Comparison of ENCODE assay signal across 15 cellular contexts in genomic region chr4:156638925-156639605, GRCh38.
DNase-seq lines count a peak whose midpoint lies in the region; ATAC-seq and TF ChIP-seq lines count a peak whose summit lies in the region.
"Had no signal": no experiment of that assay in that cellular context is flagged by ENCODE, and none has a peak within 500 bp of the region (broad histone marks: within the 10 kb centered on the region; RNA-seq: fewer than 3 reads in every experiment).

No MANE protein-coding gene starts in this region.

- H3K4me3 ChIP-seq in HEK293 (ENCODE audit: low read depth, low read length) (no peak overlapping the region), SK-N-MC (no peak overlapping the region)
- H3K4me3 ChIP-seq: pancreas had no signal

- POLR2A ChIA-PET in HEK293 (lab: Yijun Ruan, JAX), result no interaction called here

- CTCF ChIA-PET in HEK293 (lab: Yijun Ruan, JAX), result interaction anchor here (0.6 kb wide), 1 partner anchor 455 kb away, joined by 3 read pairs; no protein-coding TSS in a partner anchor

- H3K27ac ChIP-seq in HEK293 (ENCODE audit: extremely low read depth, low read depth, low read length), result no peak overlapping the region
- H3K27ac ChIP-seq in SK-N-MC, result peak overlapping the region; percentile 80
- H3K27ac ChIP-seq in foreskin keratinocyte, result no peak overlapping the region
- H3K27ac ChIP-seq: KMS-11, pancreas had no signal

- H3K9me3 ChIP-seq in HEK293 (ENCODE audit: control insufficient read depth, insufficient read depth, low read depth, low read length), result no peaks in the 10 kb centered on the region
- no peaks in the 10 kb centered on the region for H3K9me3 ChIP-seq in SK-N-MC (ENCODE audit: low read depth, low read length)
- H3K9me3 ChIP-seq: BE2C, pancreas had no signal

- no peaks in the 10 kb centered on the region for H3K27me3 ChIP-seq in foreskin keratinocyte
- H3K27me3 ChIP-seq: BE2C, pancreas had no signal

- no peaks in the 10 kb centered on the region for H3K4me1 ChIP-seq in HEK293 (ENCODE audit: control insufficient read depth, insufficient read depth, low read length)
- no peaks in the 10 kb centered on the region for H3K4me1 ChIP-seq in foreskin keratinocyte
- H3K4me1 ChIP-seq: BE2C, pancreas had no signal

- no peak for TF ChIP-seq CTCF in HEK293 (tag by site-specific recombination; IDR thresholded peaks at IDR 0.05)
- TF ChIP-seq CTCF in foreskin keratinocyte (conservative IDR thresholded peaks at IDR 0.05), result no peak

- H3K9ac ChIP-seq in SK-N-MC (ENCODE audit: insufficient read length), result no peak overlapping the region
- H3K9ac ChIP-seq: KMS-11 had no signal

- H3K36me3 ChIP-seq in HEK293 (ENCODE audit: control insufficient read depth in 2 of 2, insufficient read depth in 1 of 2, low read length in 2 of 2), result no peaks in the 10 kb centered on the region
- H3K36me3 ChIP-seq in SK-N-MC (ENCODE audit: insufficient read depth, low read length), result no peaks in the 10 kb centered on the region
- H3K36me3 ChIP-seq: BE2C, pancreas had no signal

- peak; percentile 33 for ATAC-seq in foreskin keratinocyte
- ATAC-seq in HG02870 (IDR thresholded peaks at IDR 0.05; ENCODE audit: unreplicated experiment), result no peak
- ATAC-seq: activated naive CD8-positive, alpha-beta T cell treated with anti-CD3 and anti-CD28 coated beads, Interleukin-2, amount 50 U/mL, for 24 hours; pancreas had no signal

- DNase-seq in A172 (ENCODE audit: low spot score) (peak; percentile 30), SK-N-MC (ENCODE audit: low read depth, low spot score) (no peak), foreskin keratinocyte (peak in 1 of 2 donors; percentile 38), NK-92 (lab: John Stamatoyannopoulos, UW; ENCODE audit: unreplicated experiment) (no peak), NCI-H524 (lab: John Stamatoyannopoulos, UW) (no peak), NOMO-1 treated with DMSO at 0.1 percent for 48 hours (lab: John Stamatoyannopoulos, UW; ENCODE audit: unreplicated experiment) (no peak)
- DNase-seq: activated CD8-positive, alpha-beta memory T cell treated with anti-CD3 and anti-CD28 coated beads, Interleukin-2, amount 50 U/mL, for 4 hours; activated naive CD8-positive, alpha-beta T cell treated with anti-CD3 and anti-CD28 coated beads, Interleukin-2, amount 50 U/mL, for 24 hours; BE2C; effector CD4-positive, alpha-beta T cell; NCI-H2081 treated with DMSO at 0.1 percent for 48 hours; pancreas had no signal

TF ChIP-seq in HEK293, 187 proteins besides CTCF, POLR2A, EP300 and RAD21:
- TF ChIP-seq ZNF274 (IDR thresholded peaks at IDR 0.05; ENCODE audit: low read length) (no peak), ZNF274 (tag by site-specific recombination; IDR thresholded peaks at IDR 0.05; ENCODE audit: borderline replicate concordance) (no peak), ZNF416 (tag by site-specific recombination; IDR thresholded peaks at IDR 0.05) (no peak), SP7 (tag by site-specific recombination; IDR thresholded peaks at IDR 0.05) (peak; percentile 89), REST (tag by site-specific recombination; IDR thresholded peaks at IDR 0.05) (peak; percentile 62)
